17 cellular contexts compared by ENCODE assay signal in genomic region chr17:81714412-81715106, GRCh38. TPM values are rescaled to one million over a fixed set of nuclear protein-coding genes. Genes with fewer than 3 reads are reported as not detected.
A peak's percentile ranks its signal among the peaks of the same experiment; 100 is the strongest.
DNase-seq lines count a peak whose midpoint lies in the region; ATAC-seq and TF ChIP-seq lines count a peak whose summit lies in the region.
"Had no signal": no experiment of that assay in that cellular context is flagged by ENCODE, and none has a peak within 500 bp of the region (broad histone marks: within the 10 kb centered on the region; RNA-seq: fewer than 3 reads in every experiment).

No MANE protein-coding gene starts in this region.

- no peak overlapping the region for H3K27ac Mint-ChIP-seq in activated T-helper 2 cell treated with anti-CD3 and anti-CD28 coated beads, Interferon-gamma antibody, Interleukin-2, Interleukin-4, amounts not matched to agents 10 μg/mL and 5 μg/mL and 100 μg/mL, durations not matched to agents 14 hours and 24 hours and 36 hours
- no peak overlapping the region for H3K27ac Mint-ChIP-seq in neural crest cell (ENCODE audit: unreplicated experiment)
- H3K27ac Mint-ChIP-seq: endodermal cell had no signal

- TF ChIP-seq CTCF in DND-41 (IDR thresholded peaks at IDR 0.05; ENCODE audit: borderline replicate concordance, extremely low read depth, low read length, poor library complexity, severe bottlenecking) (no peak), neural crest cell (conservative IDR thresholded peaks at IDR 0.05) (no peak)

- DNase-seq in DND-41: no peak
- DNase-seq in activated T-helper 2 cell treated with anti-CD3 and anti-CD28 coated beads, Interferon-gamma antibody, Interleukin-2, Interleukin-4, amounts not matched to agents 10 μg/mL and 5 μg/mL and 100 μg/mL, durations not matched to agents 14 hours and 24 hours and 36 hours (ENCODE audit: low spot score): no peak
- DNase-seq in neural crest cell (ENCODE audit: low read depth, low spot score): no peak
- no peak for DNase-seq in NCI-H748 treated with DMSO at 0.1 percent for 48 hours (lab: John Stamatoyannopoulos, UW)
- no peak for DNase-seq in NOMO-1 (lab: John Stamatoyannopoulos, UW; ENCODE audit: unreplicated experiment in 2 of 2)
- DNase-seq: activated CD8-positive, alpha-beta memory T cell treated with anti-CD3 and anti-CD28 coated beads for 24 hours; AML-193; endodermal cell; hypothalamus; mesenchymal stem cell; stimulated activated CD4-positive, alpha-beta T cell treated with anti-CD3 and anti-CD28 coated beads, Interleukin-4, amount 100 ng/mL, for 24 hours; stimulated activated CD8-positive, alpha-beta memory T cell treated with anti-CD3 and anti-CD28 coated beads, Interleukin-4, amount 100 ng/mL, for 48 hours had no signal

- H4K20me1 ChIP-seq in BLaER1 treated with 17β-estradiol and CSF1 and Interleukin-3, amounts not matched to agents 10 nM and 100 nM: peaks cover 0 to 55% (median 23%) of the 10 kb centered on the region in 11 experiments; a peak in 13 of 22 replicates
- H4K20me1 ChIP-seq in DND-41 (ENCODE audit: insufficient read depth, low read length): peaks cover 23% of the 10 kb centered on the region

- intact Hi-C loops in activated T-helper 2 cell treated with anti-CD3 and anti-CD28 coated beads, Interferon-gamma antibody, Interleukin-2, Interleukin-4, amounts not matched to agents 10 μg/mL and 5 μg/mL and 100 μg/mL, durations not matched to agents 14 hours and 24 hours and 36 hours (cut with micrococcal nuclease): no loop called here

- H3K79me2 ChIP-seq in DND-41 (ENCODE audit: insufficient read depth, low read length): peaks cover 31% of the 10 kb centered on the region

- peak overlapping the region in 1 of 11 experiments; percentile 78; a peak in 1 of 22 replicates for H3K27ac ChIP-seq in BLaER1 treated with 17β-estradiol and CSF1 and Interleukin-3, amounts not matched to agents 10 nM and 100 nM
- no peak overlapping the region for H3K27ac ChIP-seq in DND-41 (ENCODE audit: low read length)
- H3K27ac ChIP-seq: ascending aorta had no signal

- H3K9me3 Mint-ChIP-seq in activated T-helper 2 cell treated with anti-CD3 and anti-CD28 coated beads, Interferon-gamma antibody, Interleukin-2, Interleukin-4, amounts not matched to agents 10 μg/mL and 5 μg/mL and 100 μg/mL, durations not matched to agents 14 hours and 24 hours and 36 hours: no peaks in the 10 kb centered on the region
- H3K9me3 Mint-ChIP-seq in neural crest cell: no peaks in the 10 kb centered on the region
- H3K9me3 Mint-ChIP-seq: endodermal cell had no signal

- no peaks in the 10 kb centered on the region for H3K27me3 Mint-ChIP-seq in activated T-helper 2 cell treated with anti-CD3 and anti-CD28 coated beads, Interferon-gamma antibody, Interleukin-2, Interleukin-4, amounts not matched to agents 10 μg/mL and 5 μg/mL and 100 μg/mL, durations not matched to agents 14 hours and 24 hours and 36 hours (ENCODE audit: low read depth)
- H3K27me3 Mint-ChIP-seq in neural crest cell (ENCODE audit: low read depth): peaks cover 29% of the 10 kb centered on the region

- H3K9me3 ChIP-seq in BLaER1 treated with 17β-estradiol and CSF1 and Interleukin-3, amounts not matched to agents 10 nM and 100 nM (replicated peaks in 1 of 11): no peaks in the 10 kb centered on the region
- no peaks in the 10 kb centered on the region for H3K9me3 ChIP-seq in DND-41 (ENCODE audit: insufficient read depth, low read length, severe bottlenecking)
- H3K9me3 ChIP-seq: ascending aorta, Peyer's patch had no signal

- H3K4me1 Mint-ChIP-seq in activated T-helper 2 cell treated with anti-CD3 and anti-CD28 coated beads, Interferon-gamma antibody, Interleukin-2, Interleukin-4, amounts not matched to agents 10 μg/mL and 5 μg/mL and 100 μg/mL, durations not matched to agents 14 hours and 24 hours and 36 hours (ENCODE audit: low read depth): peaks cover 11% of the 10 kb centered on the region
- peaks cover 19% of the 10 kb centered on the region for H3K4me1 Mint-ChIP-seq in neural crest cell

- no peak overlapping the region for H2AFZ ChIP-seq in DND-41 (ENCODE audit: low read depth, low read length)

- H3K4me3 ChIP-seq in BLaER1 treated with 17β-estradiol and CSF1 and Interleukin-3, amounts not matched to agents 10 nM and 100 nM: no peak overlapping the region
- peak overlapping the region in 1 of 2 experiments; percentile 96; a peak in 2 of 4 replicates for H3K4me3 ChIP-seq in DND-41 (ENCODE audit: low read depth in 1 of 2, low read length in 2 of 2)
- H3K4me3 ChIP-seq: ascending aorta had no signal

- peak overlapping the region in 8 of 11 experiments; percentile 98 to 100 (median 99); a peak in 12 of 22 replicates for H3K4me2 ChIP-seq in BLaER1 treated with 17β-estradiol and CSF1 and Interleukin-3, amounts not matched to agents 10 nM and 100 nM
- H3K4me2 ChIP-seq in DND-41 (ENCODE audit: insufficient read depth, low read length): peak overlapping the region; percentile 99

- H3K36me3 ChIP-seq in BLaER1 treated with 17β-estradiol and CSF1 and Interleukin-3, amounts not matched to agents 10 nM and 100 nM: peaks cover 0 to 38% (median 20%) of the 10 kb centered on the region in 11 experiments; a peak in 14 of 22 replicates
- H3K36me3 ChIP-seq in DND-41 (ENCODE audit: insufficient read depth, low read length): peaks cover 33% of the 10 kb centered on the region

- peak overlapping the region in 5 of 11 experiments; percentile 13 to 88 (median 83); a peak in 5 of 22 replicates for H3K9ac ChIP-seq in BLaER1 treated with 17β-estradiol and CSF1 and Interleukin-3, amounts not matched to agents 10 nM and 100 nM
- peak overlapping the region; percentile 93; the same call in 1 of the 2 replicates for H3K9ac ChIP-seq in DND-41 (ENCODE audit: low read depth, low read length)

- no peak for ATAC-seq in DND-41 (ENCODE audit: insufficient read depth, low read depth)
- ATAC-seq in GM21576 (IDR thresholded peaks at IDR 0.05; ENCODE audit: unreplicated experiment): no peak
- ATAC-seq in GM21528 (IDR thresholded peaks at IDR 0.05; ENCODE audit: low FRiP score, unreplicated experiment): no peak

- H3K4me3 Mint-ChIP-seq in activated T-helper 2 cell treated with anti-CD3 and anti-CD28 coated beads, Interferon-gamma antibody, Interleukin-2, Interleukin-4, amounts not matched to agents 10 μg/mL and 5 μg/mL and 100 μg/mL, durations not matched to agents 14 hours and 24 hours and 36 hours (ENCODE audit: low read depth): peak overlapping the region; percentile 26
- H3K4me3 Mint-ChIP-seq in neural crest cell: peak overlapping the region; percentile 70

- no peaks in the 10 kb centered on the region for H3K27me3 ChIP-seq in BLaER1 treated with 17β-estradiol and CSF1 and Interleukin-3, amounts not matched to agents 10 nM and 100 nM
- no peaks in the 10 kb centered on the region for H3K27me3 ChIP-seq in DND-41 (ENCODE audit: insufficient read depth, low read length, poor library complexity)
- H3K27me3 ChIP-seq: ascending aorta, Peyer's patch had no signal

- H3K4me1 ChIP-seq in BLaER1 treated with 17β-estradiol and CSF1 and Interleukin-3, amounts not matched to agents 10 nM and 100 nM: peaks cover 36 to 65% (median 55%) of the 10 kb centered on the region in 10 experiments
- H3K4me1 ChIP-seq in DND-41 (ENCODE audit: insufficient read depth, low read length): peaks cover 44% of the 10 kb centered on the region

- peaks cover 9% of the 10 kb centered on the region for H3K36me3 Mint-ChIP-seq in activated T-helper 2 cell treated with anti-CD3 and anti-CD28 coated beads, Interferon-gamma antibody, Interleukin-2, Interleukin-4, amounts not matched to agents 10 μg/mL and 5 μg/mL and 100 μg/mL, durations not matched to agents 14 hours and 24 hours and 36 hours (ENCODE audit: low read depth)
- peaks cover 6% of the 10 kb centered on the region for H3K36me3 Mint-ChIP-seq in neural crest cell (ENCODE audit: low read depth)

RNA-seq across cellular contexts. Expression of gene SLC25A10, which starts 2.5 kb away (rescaled TPM):
- total RNA-seq in activated T-helper 2 cell treated with anti-CD3 and anti-CD28 coated beads, Interferon-gamma antibody, Interleukin-2, Interleukin-4, amounts not matched to agents 10 μg/mL and 5 μg/mL and 100 μg/mL, durations not matched to agents 14 hours and 24 hours and 36 hours: 36.4 and 39.5 TPM in 2 replicates
- 27.1 and 28.8 TPM in 2 replicates for total RNA-seq in neural crest cell

RNA-seq across cellular contexts. Expression of gene MRPL12, which starts 11.4 kb away (rescaled TPM):
- total RNA-seq in activated T-helper 2 cell treated with anti-CD3 and anti-CD28 coated beads, Interferon-gamma antibody, Interleukin-2, Interleukin-4, amounts not matched to agents 10 μg/mL and 5 μg/mL and 100 μg/mL, durations not matched to agents 14 hours and 24 hours and 36 hours: 175 and 179 TPM in 2 replicates
- 106 TPM in 2 replicates for total RNA-seq in neural crest cell

RNA-seq across cellular contexts. Expression of gene HGS, which starts 30.7 kb away (rescaled TPM):
- total RNA-seq in activated T-helper 2 cell treated with anti-CD3 and anti-CD28 coated beads, Interferon-gamma antibody, Interleukin-2, Interleukin-4, amounts not matched to agents 10 μg/mL and 5 μg/mL and 100 μg/mL, durations not matched to agents 14 hours and 24 hours and 36 hours: 130 and 134 TPM in 2 replicates
- total RNA-seq in neural crest cell: 103 and 108 TPM in 2 replicates

RNA-seq across cellular contexts. Expression of gene ARL16, which starts 31.0 kb away (rescaled TPM):
- total RNA-seq in activated T-helper 2 cell treated with anti-CD3 and anti-CD28 coated beads, Interferon-gamma antibody, Interleukin-2, Interleukin-4, amounts not matched to agents 10 μg/mL and 5 μg/mL and 100 μg/mL, durations not matched to agents 14 hours and 24 hours and 36 hours: 33.3 and 35.0 TPM in 2 replicates
- 51.0 and 53.7 TPM in 2 replicates for total RNA-seq in neural crest cell

RNA-seq across cellular contexts. Expression of gene CCDC137, which starts 48.0 kb away (rescaled TPM):
- total RNA-seq in activated T-helper 2 cell treated with anti-CD3 and anti-CD28 coated beads, Interferon-gamma antibody, Interleukin-2, Interleukin-4, amounts not matched to agents 10 μg/mL and 5 μg/mL and 100 μg/mL, durations not matched to agents 14 hours and 24 hours and 36 hours: 50.8 and 51.7 TPM in 2 replicates
- total RNA-seq in neural crest cell: 37.0 and 38.3 TPM in 2 replicates
